Comparison of ENCODE assay signal across 12 cellular contexts in genomic region chr5:155827949-155828348, GRCh38.
DNase-seq lines count a peak whose midpoint lies in the region; ATAC-seq, FAIRE-seq and TF ChIP-seq lines count a peak whose summit lies in the region.
"Had no signal": no experiment of that assay in that cellular context is flagged by ENCODE, and none has a peak within 500 bp of the region (broad histone marks: within the 10 kb centered on the region; RNA-seq: fewer than 3 reads in every experiment).

No MANE protein-coding gene starts in this region.

- no peak overlapping the region for H3K4me3 ChIP-seq in BE2C (ENCODE audit: low read depth, low read length)
- H3K4me3 ChIP-seq: right atrium auricular region, tibial nerve had no signal

- no peaks in the 10 kb centered on the region for H3K4me1 Mint-ChIP-seq in T-helper 17 cell

- H3K9me3 ChIP-seq in T-helper 17 cell (ENCODE audit: control insufficient read depth, low read length, poor library complexity, severe bottlenecking) (no peaks in the 10 kb centered on the region), BE2C (no peaks in the 10 kb centered on the region; the same call in 1 of the 2 replicates)
- H3K9me3 ChIP-seq: right atrium auricular region, tibial nerve had no signal

- TF ChIP-seq CTCF in GM13977 (IDR thresholded peaks at IDR 0.05; ENCODE audit: extremely low read depth, insufficient read depth, missing control alignments) (no peak), BE2C (IDR thresholded peaks at IDR 0.05; ENCODE audit: low read depth, low read length) (no peak)

- H3K4me3 Mint-ChIP-seq in T-helper 17 cell = no peak overlapping the region

- H3K27me3 Mint-ChIP-seq in T-helper 17 cell = no peaks in the 10 kb centered on the region

- no peak for FAIRE-seq in frontal cortex (lab: Jason Lieb, UNC)
- FAIRE-seq: HepG2 had no signal

- ATAC-seq in GM19328 (IDR thresholded peaks at IDR 0.05; ENCODE audit: unreplicated experiment) = peak; percentile 67
- peak; percentile 83 for ATAC-seq in HG02623 (IDR thresholded peaks at IDR 0.05; ENCODE audit: unreplicated experiment)
- peak; percentile 86 for ATAC-seq in HG03354 (IDR thresholded peaks at IDR 0.05; ENCODE audit: poor library complexity, severe bottlenecking, unreplicated experiment)
- no peak for ATAC-seq in T-helper 17 cell
- ATAC-seq: HepG2 had no signal

- in situ Hi-C loops in GM13977 (cut with MboI; ENCODE audit: low pct_unique_long_range_greater_than_20kb, low sequenced_read_pairs, unreplicated experiment) = no loop called here

- H3K36me3 ChIP-seq in BE2C = no peaks in the 10 kb centered on the region
- H3K36me3 ChIP-seq: right atrium auricular region, tibial nerve had no signal

- no peaks in the 10 kb centered on the region for H3K4me1 ChIP-seq in BE2C
- H3K4me1 ChIP-seq: right atrium auricular region, tibial nerve had no signal

- no peak overlapping the region for H3K27ac Mint-ChIP-seq in T-helper 17 cell

- no peaks in the 10 kb centered on the region for H3K36me3 Mint-ChIP-seq in T-helper 17 cell (ENCODE audit: low read depth)

- no peaks in the 10 kb centered on the region for H3K27me3 ChIP-seq in BE2C
- H3K27me3 ChIP-seq: right atrium auricular region, tibial nerve had no signal

- DNase-seq in GM13977 (ENCODE audit: low spot score) = peak; percentile 17
- no peak for DNase-seq in T-helper 17 cell
- no peak for DNase-seq in BE2C
- DNase-seq in frontal cortex (ENCODE audit: low spot score in 2 of 2) = no peak
- no peak for DNase-seq in foreskin melanocyte
- DNase-seq: SW 1271 had no signal
